14 cellular contexts compared by ENCODE assay signal in the genomic region with DNA sequence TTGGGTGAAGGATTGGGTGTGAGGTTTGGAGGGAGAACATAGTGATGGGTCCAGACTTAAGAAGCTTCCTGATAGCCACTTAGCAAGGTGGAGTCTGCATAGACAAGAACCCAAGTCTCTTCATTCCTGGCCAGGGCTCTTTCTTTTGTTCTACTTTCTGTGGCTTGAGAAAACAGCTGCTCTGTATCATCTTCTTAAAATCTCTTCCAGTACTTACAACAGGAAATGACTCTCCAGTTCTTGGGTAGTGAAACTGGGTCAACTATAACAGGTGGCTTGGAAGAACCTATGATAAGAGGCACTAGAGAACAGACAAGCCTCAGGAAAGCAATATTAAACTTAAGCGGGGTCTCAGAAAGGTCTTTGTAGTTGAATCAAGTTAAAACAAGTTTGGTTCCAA.
DNase-seq lines count a peak whose midpoint lies in the region; ATAC-seq and TF ChIP-seq lines count a peak whose summit lies in the region.
"Had no signal": no experiment of that assay in that cellular context is flagged by ENCODE, and none has a peak within 500 bp of the region (broad histone marks: within the 10 kb centered on the region; RNA-seq: fewer than 3 reads in every experiment).

No MANE protein-coding gene starts in this region.

- no peak overlapping the region for H3K4me3 ChIP-seq in fibroblast of the aortic adventitia (ENCODE audit: low read depth, low read length)
- H3K4me3 ChIP-seq in skin epidermis, result no peak overlapping the region

- DNase-seq in DMS53 (lab: John Stamatoyannopoulos, UW), result peak; percentile 25
- no peak for DNase-seq in DMS53 treated with DMSO at 0.1 percent for 48 hours (lab: John Stamatoyannopoulos, UW; ENCODE audit: unreplicated experiment)
- peak; percentile 52 for DNase-seq in RPMI7951 (ENCODE audit: low read depth)
- peak; percentile 81 for DNase-seq in fibroblast of the aortic adventitia (ENCODE audit: low read depth)
- DNase-seq in activated CD4-positive, CD25-positive, alpha-beta regulatory T cell treated with anti-CD3 and anti-CD28 coated beads, Interleukin-2, amount 50 U/mL, for 72 hours, result no peak
- no peak for DNase-seq in DMS 273 (lab: John Stamatoyannopoulos, UW; ENCODE audit: unreplicated experiment)
- DNase-seq: amniotic stem cell, islet precursor cell, NCI-H1436 treated with DMSO at 0.1 percent for 48 hours, nephron progenitor cell, T-cell had no signal

- TF ChIP-seq CTCF in fibroblast of the aortic adventitia (IDR thresholded peaks at IDR 0.05; ENCODE audit: insufficient read depth, low read length), result no peak

- peak overlapping the region in 11 of 21 experiments; percentile 0 to 74 (median 42) for H3K27ac ChIP-seq in skin epidermis
- H3K27ac ChIP-seq: 22Rv1 had no signal

- ATAC-seq in GM21825 (IDR thresholded peaks at IDR 0.05; ENCODE audit: unreplicated experiment), result no peak
- ATAC-seq: T-cell had no signal

Comparison
In these comparisons a context has a peak if more than half of its experiments do, and no peak if none do; other contexts are left out.
1. DNase-seq: peak in DMS53 (single experiment), RPMI7951 (single experiment) and fibroblast of the aortic adventitia (single experiment); none in DMS53 treated with DMSO at 0.1 percent for 48 hours (single experiment), activated CD4-positive, CD25-positive, alpha-beta regulatory T cell treated with anti-CD3 and anti-CD28 coated beads, Interleukin-2, amount 50 U/mL, for 72 hours (single experiment) and DMS 273 (single experiment).